In genomic region chr2:178508646-178509045, GRCh38 we compare ENCODE assay signal across 30 cellular contexts. TPM values are rescaled to one million over a fixed set of nuclear protein-coding genes. Genes with fewer than 3 reads are reported as not detected.
"Had no signal": no experiment of that assay in that cellular context is flagged by ENCODE, and none has a peak within 500 bp of the region (broad histone marks: within the 10 kb centered on the region; RNA-seq: fewer than 3 reads in every experiment).

No MANE protein-coding gene starts in this region.

- H3K4me1 ChIP-seq: ascending aorta, breast epithelium had no signal

- H3K9me3 Mint-ChIP-seq: activated CD4-positive, alpha-beta memory T cell treated with anti-CD3 and anti-CD28 coated beads, Interleukin-2, amount 10 ng/mL, durations not matched to agents 7 days and 5 days; activated CD4-positive, alpha-beta T cell treated with anti-CD3 and anti-CD28 coated beads, Interleukin-2, amount 10 ng/mL, durations not matched to agents 7 days and 5 days; activated naive CD4-positive, alpha-beta T cell treated with anti-CD3 and anti-CD28 coated beads, Interleukin-2, amount 10 ng/mL, durations not matched to agents 7 days and 5 days; activated naive CD4-positive, alpha-beta T cell treated with anti-CD3 and anti-CD28 coated beads, Interleukin-2, amount 50 U/mL, for 72 hours; activated naive CD8-positive, alpha-beta T cell treated with anti-CD3 and anti-CD28 coated beads, Interleukin-2, amount 10 ng/mL, durations not matched to agents 7 days and 5 days; activated T-cell treated with anti-CD3 and anti-CD28 coated beads, Interleukin-2, amount 50 U/mL, for 24 hours; activated T-helper 1 cell treated with anti-CD3 and anti-CD28 coated beads, Interleukin-12 subunit alpha, Interleukin-12 subunit beta, Interleukin-2, Interleukin-4 antibody, amounts not matched to agents 30 ng/mL and 10 ng/mL and 1 ng/mL, durations not matched to agents 14 hours and 24 hours and 36 hours; brain; dendritic cell treated with granulocyte-macrophage colony-stimulating factor and Interleukin-4, amounts not matched to agents 40 ng/mL and 50 ng/mL, for 4 days; endodermal cell had no signal

- H3K27me3 ChIP-seq: ascending aorta, breast epithelium, cardiac muscle cell, dorsolateral prefrontal cortex, gastrocnemius medialis, heart right ventricle had no signal

- ATAC-seq: esophagus mucosa, gastrocnemius medialis, heart right ventricle had no signal

- H3K4me3 ChIP-seq: ascending aorta, breast epithelium, cardiac muscle cell, coronary artery, dorsolateral prefrontal cortex, gastrocnemius medialis, heart right ventricle had no signal

- H3K9me3 ChIP-seq: ascending aorta, breast epithelium, gastrocnemius medialis, heart right ventricle had no signal

- H3K27ac ChIP-seq: ascending aorta, breast epithelium, cardiac muscle cell, coronary artery, dorsolateral prefrontal cortex, gastrocnemius medialis, heart right ventricle had no signal

- H3K27me3 Mint-ChIP-seq: activated CD4-positive, alpha-beta memory T cell treated with anti-CD3 and anti-CD28 coated beads, Interleukin-2, amount 10 ng/mL, durations not matched to agents 7 days and 5 days; activated CD4-positive, alpha-beta T cell treated with anti-CD3 and anti-CD28 coated beads, Interleukin-2, amount 10 ng/mL, durations not matched to agents 7 days and 5 days; activated naive CD4-positive, alpha-beta T cell treated with anti-CD3 and anti-CD28 coated beads, Interleukin-2, amount 10 ng/mL, durations not matched to agents 7 days and 5 days; activated naive CD8-positive, alpha-beta T cell treated with anti-CD3 and anti-CD28 coated beads, Interleukin-2, amount 10 ng/mL, durations not matched to agents 7 days and 5 days; activated T-cell treated with anti-CD3 and anti-CD28 coated beads, Interleukin-2, amount 50 U/mL, for 24 hours; brain; dendritic cell treated with granulocyte-macrophage colony-stimulating factor and Interleukin-4, amounts not matched to agents 40 ng/mL and 50 ng/mL, for 4 days had no signal

- H3K36me3 ChIP-seq: breast epithelium had no signal

- H3K4me3 Mint-ChIP-seq: activated CD4-positive, alpha-beta memory T cell treated with anti-CD3 and anti-CD28 coated beads, Interleukin-2, amount 10 ng/mL, durations not matched to agents 7 days and 5 days; activated CD4-positive, alpha-beta T cell treated with anti-CD3 and anti-CD28 coated beads, Interleukin-2, amount 10 ng/mL, durations not matched to agents 7 days and 5 days; activated naive CD4-positive, alpha-beta T cell treated with anti-CD3 and anti-CD28 coated beads, Interleukin-2, amount 10 ng/mL, durations not matched to agents 7 days and 5 days; activated naive CD8-positive, alpha-beta T cell treated with anti-CD3 and anti-CD28 coated beads, Interleukin-2, amount 10 ng/mL, durations not matched to agents 7 days and 5 days; activated T-cell treated with anti-CD3 and anti-CD28 coated beads, Interleukin-2, amount 50 U/mL, for 24 hours; activated T-helper 1 cell treated with anti-CD3 and anti-CD28 coated beads, Interleukin-12 subunit alpha, Interleukin-12 subunit beta, Interleukin-2, Interleukin-4 antibody, amounts not matched to agents 30 ng/mL and 10 ng/mL and 1 ng/mL, durations not matched to agents 14 hours and 24 hours and 36 hours; brain; dendritic cell treated with granulocyte-macrophage colony-stimulating factor and Interleukin-4, amounts not matched to agents 40 ng/mL and 50 ng/mL, for 4 days; endodermal cell had no signal

- H3K27ac Mint-ChIP-seq: activated CD4-positive, alpha-beta memory T cell treated with anti-CD3 and anti-CD28 coated beads, Interleukin-2, amount 10 ng/mL, durations not matched to agents 7 days and 5 days; activated CD4-positive, alpha-beta T cell treated with anti-CD3 and anti-CD28 coated beads, Interleukin-2, amount 10 ng/mL, durations not matched to agents 7 days and 5 days; activated naive CD4-positive, alpha-beta T cell treated with anti-CD3 and anti-CD28 coated beads, Interleukin-2, amount 10 ng/mL, durations not matched to agents 7 days and 5 days; activated naive CD8-positive, alpha-beta T cell treated with anti-CD3 and anti-CD28 coated beads, Interleukin-2, amount 10 ng/mL, durations not matched to agents 7 days and 5 days; activated T-cell treated with anti-CD3 and anti-CD28 coated beads, Interleukin-2, amount 50 U/mL, for 24 hours; activated T-helper 1 cell treated with anti-CD3 and anti-CD28 coated beads, Interleukin-12 subunit alpha, Interleukin-12 subunit beta, Interleukin-2, Interleukin-4 antibody, amounts not matched to agents 30 ng/mL and 10 ng/mL and 1 ng/mL, durations not matched to agents 14 hours and 24 hours and 36 hours; brain; dendritic cell treated with granulocyte-macrophage colony-stimulating factor and Interleukin-4, amounts not matched to agents 40 ng/mL and 50 ng/mL, for 4 days; endodermal cell had no signal

- DNase-seq: activated CD4-positive, alpha-beta memory T cell treated with anti-CD3 and anti-CD28 coated beads, Interleukin-2, amount 10 ng/mL, durations not matched to agents 7 days and 5 days; activated CD4-positive, alpha-beta T cell treated with anti-CD3 and anti-CD28 coated beads for 1 hour; activated CD4-positive, alpha-beta T cell treated with anti-CD3 and anti-CD28 coated beads for 4 hours; activated CD4-positive, alpha-beta T cell treated with anti-CD3 and anti-CD28 coated beads, Interleukin-2, amount 10 ng/mL, durations not matched to agents 7 days and 5 days; activated CD4-positive, alpha-beta T cell treated with anti-CD3 and anti-CD28 coated beads, Interleukin-2, amount 50 U/mL, for 4 hours; activated CD8-positive, alpha-beta memory T cell treated with anti-CD3 and anti-CD28 coated beads, Interleukin-2, amount 50 U/mL, for 48 hours; activated gamma-delta T cell; activated naive CD4-positive, alpha-beta T cell; activated naive CD4-positive, alpha-beta T cell treated with anti-CD3 and anti-CD28 coated beads, Interleukin-2, amount 10 ng/mL, durations not matched to agents 7 days and 5 days; activated naive CD8-positive, alpha-beta T cell treated with anti-CD3 and anti-CD28 coated beads, Interleukin-2, amount 10 ng/mL, durations not matched to agents 7 days and 5 days; activated T-cell treated with anti-CD3 and anti-CD28 coated beads for 4 hours; activated T-cell treated with anti-CD3 and anti-CD28 coated beads, Interleukin-2, amount 50 U/mL, for 24 hours; central memory CD4-positive, alpha-beta T cell; dorsolateral prefrontal cortex; effector memory CD4-positive, alpha-beta T cell; endodermal cell; foreskin fibroblast; gastrocnemius medialis; glutamatergic neuron; heart right ventricle; T-helper 2 cell had no signal

RNA-seq across cellular contexts. Expression of gene PJVK, which starts 57.5 kb away (rescaled TPM):
- total RNA-seq: ascending aorta had no signal
